Comparison of ENCODE assay signal across 18 cellular contexts in the genomic region with DNA sequence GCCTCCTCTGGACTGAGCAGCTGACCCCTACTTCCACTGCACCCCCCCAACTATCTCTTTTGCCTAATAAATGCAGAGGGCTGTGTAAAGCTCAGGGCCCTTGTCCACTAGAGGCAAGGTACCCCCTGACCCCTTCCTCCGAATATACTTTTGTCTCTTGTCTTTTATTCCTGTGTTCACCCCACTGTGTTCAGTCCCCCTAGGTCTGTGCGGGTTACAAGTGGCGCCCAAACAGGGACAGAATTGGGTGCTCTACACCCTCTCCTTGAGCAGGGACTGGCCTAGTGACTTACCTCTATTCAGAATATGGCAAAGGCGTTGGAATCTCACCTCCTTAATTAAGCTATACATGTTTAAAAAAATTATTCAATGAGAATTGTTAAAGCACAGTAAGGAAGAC. TPM values are rescaled to one million over a fixed set of nuclear protein-coding genes. Genes with fewer than 3 reads are reported as not detected.
DNase-seq lines count a peak whose midpoint lies in the region; ATAC-seq, FAIRE-seq and TF ChIP-seq lines count a peak whose summit lies in the region.
"Had no signal": no experiment of that assay in that cellular context is flagged by ENCODE, and none has a peak within 500 bp of the region (broad histone marks: within the 10 kb centered on the region; RNA-seq: fewer than 3 reads in every experiment).

No MANE protein-coding gene starts in this region.

- TF ChIP-seq EP300 in K562 (IDR thresholded peaks at IDR 0.05; ENCODE audit: low read length) (no peak), tibial nerve (IDR thresholded peaks at IDR 0.05) (no peak)

- no peak overlapping the region for H2BK120ac ChIP-seq in mesenchymal stem cell (ENCODE audit: low read depth, low read length)

- BruUV-seq in K562 (replicated peaks; lab: Mats Ljungman, UMichigan) = no TSS peak

- H3K14ac ChIP-seq in mesenchymal stem cell (ENCODE audit: low read length in 2 of 2) = no peak overlapping the region

- H3K9ac ChIP-seq in K562 (ENCODE audit: insufficient read depth in 1 of 2, low read depth in 2 of 2, low read length in 2 of 2) = no peak overlapping the region
- no peak overlapping the region for H3K9ac ChIP-seq in mesenchymal stem cell (ENCODE audit: low read length)

- H3K18ac ChIP-seq in mesenchymal stem cell (ENCODE audit: low read depth in 1 of 2, low read length in 2 of 2) = no peak overlapping the region

- H2AFZ ChIP-seq in K562 (ENCODE audit: low read depth, low read length) (no peak overlapping the region), mesenchymal stem cell (ENCODE audit: low read depth, low read length) (no peak overlapping the region)

- H3K4me2 ChIP-seq in K562 (ENCODE audit: insufficient read depth, low read length) = no peak overlapping the region
- H3K4me2 ChIP-seq in mesenchymal stem cell (ENCODE audit: low read length, poor library complexity, severe bottlenecking) = no peak overlapping the region

- no peak for ATAC-seq in K562

- WGBS in K562 (ENCODE audit: insufficient coverage, low coverage, missing lambda C conversion rate) = 21% methylated on average over 4 of the region's 4 CpGs
- WGBS in mesenchymal stem cell = 94% methylated on average over 3 of the region's 4 CpGs
- 94 to 96% methylated on average over 4 of the region's 4 CpGs for WGBS in tibial nerve, 2 donors

- no peak overlapping the region for H2AK5ac ChIP-seq in mesenchymal stem cell (ENCODE audit: low read length, severe bottlenecking)

- H3K4me3 ChIP-seq in HL-60 (replicated peaks; ENCODE audit: insufficient read depth, low read length) (no peak overlapping the region), K562 (no peak overlapping the region), mesenchymal stem cell (ENCODE audit: insufficient read depth in 1 of 2, low read depth in 1 of 2, low read length in 2 of 2) (peak overlapping the region in 1 of 2 experiments; percentile 61), tibial nerve (no peak overlapping the region)

- H3K23ac ChIP-seq in mesenchymal stem cell (ENCODE audit: low read length in 2 of 2) = no peak overlapping the region

- H2BK12ac ChIP-seq in mesenchymal stem cell (ENCODE audit: low read length in 2 of 2) = no peak overlapping the region

- H3K9me3 ChIP-seq in K562 (replicated peaks; ENCODE audit: control insufficient read depth, insufficient read depth, low read depth, low read length) (peaks cover 15% of the 10 kb centered on the region), mesenchymal stem cell (ENCODE audit: control insufficient read depth, low read length) (peaks cover 97% of the 10 kb centered on the region), tibial nerve (peaks cover 20 to 100% (median 71%) of the 10 kb centered on the region in 4 donors)

- TF ChIP-seq POLR2A in K562 (conservative IDR thresholded peaks at IDR 0.05) (no peak), tibial nerve (IDR thresholded peaks at IDR 0.05) (no peak)

- intact Hi-C loops in K562 (cut with micrococcal nuclease) = no loop called here

- H4K20me1 ChIP-seq in K562 (replicated peaks; ENCODE audit: control insufficient read depth, insufficient read depth, low read length) = no peaks in the 10 kb centered on the region

- in situ Hi-C loops in K562 (cut with MboI) = no loop called here

- no peak overlapping the region for H3K4ac ChIP-seq in mesenchymal stem cell (ENCODE audit: low read depth in 1 of 2, low read length in 2 of 2)

- H4K8ac ChIP-seq in mesenchymal stem cell (ENCODE audit: low read length) = no peak overlapping the region

- no peak for TF ChIP-seq RAD21 in K562 (CRISPR knock-in tag; conservative IDR thresholded peaks at IDR 0.05 in 1 of 2, IDR thresholded peaks at IDR 0.05 in 1 of 2)

- peaks cover 24% of the 10 kb centered on the region for H3K79me1 ChIP-seq in mesenchymal stem cell (replicated peaks; ENCODE audit: low read length, poor library complexity, severe bottlenecking)

- no peak for TF ChIP-seq CTCF in HL-60 (IDR thresholded peaks at IDR 0.05; ENCODE audit: insufficient read depth, low read length)
- TF ChIP-seq CTCF in K562 (IDR thresholded peaks at IDR 0.05 in 2 of 3, conservative IDR thresholded peaks at IDR 0.05 in 1 of 3; ENCODE audit: insufficient read depth in 2 of 3, low read depth in 1 of 3, low read length in 3 of 3) = no peak
- TF ChIP-seq CTCF in tibial nerve (IDR thresholded peaks at IDR 0.05) = no peak

- POLR2A ChIA-PET in K562 (lab: Yijun Ruan, JAX) = no interaction called here

- no peak for FAIRE-seq in K562 (lab: Jason Lieb, UNC)
- FAIRE-seq: bronchial epithelial cell had no signal

- H3K27me3 ChIP-seq in HL-60 (ENCODE audit: insufficient read depth, poor library complexity, severe bottlenecking) = no peaks in the 10 kb centered on the region
- H3K27me3 ChIP-seq in K562 (ENCODE audit: control insufficient read depth in 2 of 2, insufficient read depth in 2 of 2, low read length in 2 of 2) = no peaks in the 10 kb centered on the region
- H3K27me3 ChIP-seq in mesenchymal stem cell (ENCODE audit: control insufficient read depth in 1 of 2, insufficient read depth in 1 of 2, low read length in 2 of 2) = no peaks in the 10 kb centered on the region
- no peaks in the 10 kb centered on the region for H3K27me3 ChIP-seq in tibial nerve

- H3K79me2 ChIP-seq in K562 (ENCODE audit: control insufficient read depth, insufficient read depth, low read length) = no peaks in the 10 kb centered on the region

- H2BK5ac ChIP-seq in mesenchymal stem cell (ENCODE audit: low read depth, low read length, poor library complexity, severe bottlenecking) = no peak overlapping the region

- H3K27ac ChIP-seq in HL-60 (replicated peaks) = no peak overlapping the region
- H3K27ac ChIP-seq in K562 (ENCODE audit: extremely low read depth, low read depth, low read length) = no peak overlapping the region
- H3K27ac ChIP-seq in mesenchymal stem cell (ENCODE audit: low read length, poor library complexity, severe bottlenecking) = no peak overlapping the region
- no peak overlapping the region for H3K27ac ChIP-seq in tibial nerve
- H3K27ac ChIP-seq: 22Rv1, RWPE1 had no signal

- H3K9me1 ChIP-seq in K562 (ENCODE audit: control insufficient read depth, insufficient read depth, low read length) = no peaks in the 10 kb centered on the region

- 0 out of 3 replicates have a peak, but pooled peaks cover 2% of the 10 kb centered on the region for H3K36me3 ChIP-seq in K562 (ENCODE audit: control insufficient read depth, insufficient read depth, low read length)
- H3K36me3 ChIP-seq in mesenchymal stem cell (ENCODE audit: control insufficient read depth in 1 of 2, insufficient read depth in 2 of 2, low read depth in 1 of 2, low read length in 2 of 2) = peaks cover 48 to 80% of the 10 kb centered on the region in 2 experiments
- H3K36me3 ChIP-seq in tibial nerve = peaks cover 30 to 100% (median 78%) of the 10 kb centered on the region in 3 donors

- no peak overlapping the region for H4K91ac ChIP-seq in mesenchymal stem cell (ENCODE audit: low read length)

- DNase-seq in DMS 273 (lab: John Stamatoyannopoulos, UW; ENCODE audit: unreplicated experiment) (peak; percentile 33), DMS 273 treated with DMSO at 0.1 percent for 48 hours (lab: John Stamatoyannopoulos, UW) (no peak), HL-60 (ENCODE audit: low read depth in 1 of 2, low spot score in 1 of 2) (peak; percentile 7 to 22), K562 (ENCODE audit: extremely low read depth in 1 of 4, low spot score in 3 of 4) (peak in 1 of 4 experiments; percentile 32), mesenchymal stem cell (peak; percentile 41), NCI-H1694 (lab: John Stamatoyannopoulos, UW) (no peak), tibial nerve (ENCODE audit: low spot score in 2 of 2) (no peak), NCI-H2196 (lab: John Stamatoyannopoulos, UW; ENCODE audit: unreplicated experiment) (no peak)
- DNase-seq: activated T-cell treated with anti-CD3 and anti-CD28 coated beads, Interleukin-2, amount 50 U/mL, for 48 hours; DMS153; kidney glomerular epithelial cell; NCI-H2081 treated with DMSO at 0.1 percent for 48 hours; nucleus accumbens; stimulated activated CD4-positive, alpha-beta T cell treated with anti-CD3 and anti-CD28 coated beads, Interleukin-2, amount 100 ng/mL, for 24 hours; stimulated activated naive CD4-positive, alpha-beta T cell treated with Interleukin-2 at 50 U/mL for 16 hours had no signal

- H2BK15ac ChIP-seq in mesenchymal stem cell (ENCODE audit: low read depth, poor library complexity, severe bottlenecking) = no peak overlapping the region

- no peaks in the 10 kb centered on the region for H3K4me1 ChIP-seq in K562 (replicated peaks in 1 of 2; ENCODE audit: control insufficient read depth in 2 of 2, insufficient read depth in 2 of 2, low read length in 2 of 2)
- H3K4me1 ChIP-seq in mesenchymal stem cell (ENCODE audit: control insufficient read depth, insufficient read depth, low read depth, low read length) = no peaks in the 10 kb centered on the region
- H3K4me1 ChIP-seq in tibial nerve = no peaks in the 10 kb centered on the region

- CTCF ChIA-PET in K562 (lab: Yijun Ruan, JAX; ENCODE audit: low intra/inter-chr PET ratio) = no interaction called here

RNA-seq across cellular contexts. Expression of gene ZNF350, which starts 15.0 kb away (rescaled TPM):
- 2.4 and 5.7 TPM in 2 replicates for total RNA-seq in K562 (2011; cell fraction: chromatin; rRNA removed; ENCODE audit: low replicate concordance)
- 1.8 and 2.5 TPM in 2 replicates for total RNA-seq in K562 (2011; cell fraction: nucleolus; rRNA removed)
- total RNA-seq in K562 (2011; cell fraction: nucleoplasm; rRNA removed) = 3.5 and 5.0 TPM in 2 replicates
- 1.8 TPM in 2 replicates for total RNA-seq in K562 (2014; rRNA removed)
- total RNA-seq in K562 (2014; rRNA removed; fragmentation: Illumina TruSeq; extraction: Trizol) = 3.4 and 4.9 TPM in 2 replicates
- total RNA-seq in K562 (2015; rRNA removed; fragmentation: Illumina TruSeq; extraction: Trizol) = 3.0 and 3.1 TPM in 2 replicates
- 2.0 and 2.9 TPM in 2 replicates for total RNA-seq in K562 (2021)
- polyA plus RNA-seq in K562 (2011; rRNA removed) = 1.9 and 3.5 TPM in 2 replicates
- polyA plus RNA-seq in K562 (2011; cell fraction: cytosol; rRNA removed) = 0.10 and 1.2 TPM in 2 replicates
- 0.87 and 2.2 TPM in 2 replicates for polyA plus RNA-seq in K562 (2011; cell fraction: nucleus; rRNA removed)
- 1.9 and 2.9 TPM in 2 replicates for polyA plus RNA-seq in K562 (2012)
- polyA plus RNA-seq in K562 (2014; fragmentation: Illumina TruSeq; extraction: Trizol) = 2.9 TPM in 2 replicates
- polyA plus RNA-seq in K562 (2014; fragmentation: Nextera tagmentation; extraction: Ambion mirVana) = 1 to 10 TPM; 3.4 to 4.8 TPM
- 1.6 and 1.7 TPM in 2 replicates for polyA plus RNA-seq in K562 (2014; rRNA removed)
- polyA minus RNA-seq in K562 (2011; rRNA and poly(A)+ RNA removed) = 2.3 and 7.2 TPM in 2 replicates
- polyA minus RNA-seq in K562 (2011; cell fraction: cytosol; rRNA and poly(A)+ RNA removed) = 1.0 and 1.1 TPM in 2 replicates
- polyA minus RNA-seq in K562 (2011; cell fraction: nucleus; rRNA and poly(A)+ RNA removed) = 1.1 and 3.6 TPM in 2 replicates
- 3.7 TPM for polyA plus RNA-seq in mesenchymal stem cell (2013, experiment 1 of 2)
- 3.6 TPM for polyA plus RNA-seq in mesenchymal stem cell (2013, experiment 2 of 2)
- 10 to 100 TPM in 2 of 4 donors, 1 to 10 TPM in 2; 7.2 to 16.7 (median 9.9) TPM for total RNA-seq in tibial nerve

RNA-seq across cellular contexts. Expression of gene ZNF615, which starts 36.4 kb away (rescaled TPM):
- total RNA-seq in K562 (2011; cell fraction: chromatin; rRNA removed; ENCODE audit: low replicate concordance) = 7.8 and 13.9 TPM in 2 replicates
- total RNA-seq in K562 (2011; cell fraction: nucleolus; rRNA removed) = 5.3 and 6.4 TPM in 2 replicates
- total RNA-seq in K562 (2011; cell fraction: nucleoplasm; rRNA removed) = 7.0 and 7.1 TPM in 2 replicates
- 1.2 and 4.4 TPM in 2 replicates for total RNA-seq in K562 (2014; rRNA removed)
- 3.8 and 4.7 TPM in 2 replicates for total RNA-seq in K562 (2014; rRNA removed; fragmentation: Illumina TruSeq; extraction: Trizol)
- 2.2 and 2.9 TPM in 2 replicates for total RNA-seq in K562 (2015; rRNA removed; fragmentation: Illumina TruSeq; extraction: Trizol)
- total RNA-seq in K562 (2021) = 2.2 and 3.0 TPM in 2 replicates
- 0.69 and 2.7 TPM in 2 replicates for polyA plus RNA-seq in K562 (2011; rRNA removed)
- 0.18 and 0.95 TPM in 2 replicates for polyA plus RNA-seq in K562 (2011; cell fraction: cytosol; rRNA removed)
- polyA plus RNA-seq in K562 (2011; cell fraction: nucleus; rRNA removed) = 0.29 and 2.6 TPM in 2 replicates
- 1.8 and 2.3 TPM in 2 replicates for polyA plus RNA-seq in K562 (2012)
- polyA plus RNA-seq in K562 (2014; fragmentation: Illumina TruSeq; extraction: Trizol) = 2.1 and 2.4 TPM in 2 replicates
- 1 to 10 TPM; 1.2 to 1.8 TPM for polyA plus RNA-seq in K562 (2014; fragmentation: Nextera tagmentation; extraction: Ambion mirVana)
- polyA plus RNA-seq in K562 (2014; rRNA removed) = 2.3 and 2.7 TPM in 2 replicates
- 1.5 and 9.2 TPM in 2 replicates for polyA minus RNA-seq in K562 (2011; rRNA and poly(A)+ RNA removed)
- polyA minus RNA-seq in K562 (2011; cell fraction: cytosol; rRNA and poly(A)+ RNA removed) = 3.1 TPM in 1 of 2 replicates, not detected in the other
- polyA minus RNA-seq in K562 (2011; cell fraction: nucleus; rRNA and poly(A)+ RNA removed) = 1.1 and 4.4 TPM in 2 replicates
- 3.2 TPM for polyA plus RNA-seq in mesenchymal stem cell (2013, experiment 1 of 2)
- polyA plus RNA-seq in mesenchymal stem cell (2013, experiment 2 of 2) = 3.5 TPM
- 10 to 100 TPM; 15.3 to 29.6 (median 21.6) TPM for total RNA-seq in tibial nerve

RNA-seq across cellular contexts. Expression of gene ZNF613, which starts 44.4 kb away (rescaled TPM):
- 6.8 and 8.0 TPM in 2 replicates for total RNA-seq in K562 (2011; cell fraction: chromatin; rRNA removed; ENCODE audit: low replicate concordance)
- total RNA-seq in K562 (2011; cell fraction: nucleolus; rRNA removed) = 3.9 and 4.3 TPM in 2 replicates
- total RNA-seq in K562 (2011; cell fraction: nucleoplasm; rRNA removed) = 4.8 and 5.1 TPM in 2 replicates
- 2.4 and 2.8 TPM in 2 replicates for total RNA-seq in K562 (2014; rRNA removed)
- total RNA-seq in K562 (2014; rRNA removed; fragmentation: Illumina TruSeq; extraction: Trizol) = 4.4 and 5.3 TPM in 2 replicates
- total RNA-seq in K562 (2015; rRNA removed; fragmentation: Illumina TruSeq; extraction: Trizol) = 2.8 and 3.7 TPM in 2 replicates
- 1.7 and 2.4 TPM in 2 replicates for total RNA-seq in K562 (2021)
- polyA plus RNA-seq in K562 (2011; rRNA removed) = 1.8 and 2.7 TPM in 2 replicates
- polyA plus RNA-seq in K562 (2011; cell fraction: cytosol; rRNA removed) = 1.3 and 1.7 TPM in 2 replicates
- polyA plus RNA-seq in K562 (2011; cell fraction: nucleus; rRNA removed) = 1.6 and 1.7 TPM in 2 replicates
- 2.4 and 2.5 TPM in 2 replicates for polyA plus RNA-seq in K562 (2012)
- 2.4 and 2.7 TPM in 2 replicates for polyA plus RNA-seq in K562 (2014; fragmentation: Illumina TruSeq; extraction: Trizol)
- 1 to 10 TPM; 2.3 to 4.5 TPM for polyA plus RNA-seq in K562 (2014; fragmentation: Nextera tagmentation; extraction: Ambion mirVana)
- 2.1 and 2.3 TPM in 2 replicates for polyA plus RNA-seq in K562 (2014; rRNA removed)
- 7.2 and 7.4 TPM in 2 replicates for polyA minus RNA-seq in K562 (2011; rRNA and poly(A)+ RNA removed)
- polyA minus RNA-seq in K562 (2011; cell fraction: cytosol; rRNA and poly(A)+ RNA removed) = 1.4 and 4.5 TPM in 2 replicates
- polyA minus RNA-seq in K562 (2011; cell fraction: nucleus; rRNA and poly(A)+ RNA removed) = 2.6 and 7.3 TPM in 2 replicates
- 2.5 TPM for polyA plus RNA-seq in mesenchymal stem cell (2013, experiment 1 of 2)
- 2.1 TPM for polyA plus RNA-seq in mesenchymal stem cell (2013, experiment 2 of 2)
- 1 to 10 TPM; 5.9 to 8.5 (median 7.5) TPM for total RNA-seq in tibial nerve

RNA-seq across cellular contexts. Expression of gene ZNF614, which starts 56.6 kb away (rescaled TPM):
- 8.1 and 17.4 TPM in 2 replicates for total RNA-seq in K562 (2011; cell fraction: chromatin; rRNA removed; ENCODE audit: low replicate concordance)
- total RNA-seq in K562 (2011; cell fraction: nucleolus; rRNA removed) = 5.3 and 6.6 TPM in 2 replicates
- 8.9 and 9.9 TPM in 2 replicates for total RNA-seq in K562 (2011; cell fraction: nucleoplasm; rRNA removed)
- total RNA-seq in K562 (2014; rRNA removed) = 7.4 and 11.4 TPM in 2 replicates
- 16.3 and 18.7 TPM in 2 replicates for total RNA-seq in K562 (2014; rRNA removed; fragmentation: Illumina TruSeq; extraction: Trizol)
- total RNA-seq in K562 (2015; rRNA removed; fragmentation: Illumina TruSeq; extraction: Trizol) = 10.3 and 10.6 TPM in 2 replicates
- 11.7 and 11.9 TPM in 2 replicates for total RNA-seq in K562 (2021)
- 8.6 and 13.6 TPM in 2 replicates for polyA plus RNA-seq in K562 (2011; rRNA removed)
- polyA plus RNA-seq in K562 (2011; cell fraction: cytosol; rRNA removed) = 3.7 and 4.1 TPM in 2 replicates
- 5.6 and 6.4 TPM in 2 replicates for polyA plus RNA-seq in K562 (2011; cell fraction: nucleus; rRNA removed)
- polyA plus RNA-seq in K562 (2012) = 5.9 and 6.5 TPM in 2 replicates
- 10.9 and 12.3 TPM in 2 replicates for polyA plus RNA-seq in K562 (2014; fragmentation: Illumina TruSeq; extraction: Trizol)
- 1 to 10 TPM; 7.2 to 9.4 TPM for polyA plus RNA-seq in K562 (2014; fragmentation: Nextera tagmentation; extraction: Ambion mirVana)
- polyA plus RNA-seq in K562 (2014; rRNA removed) = 4.9 and 6.0 TPM in 2 replicates
- 15.6 and 19.2 TPM in 2 replicates for polyA minus RNA-seq in K562 (2011; rRNA and poly(A)+ RNA removed)
- polyA minus RNA-seq in K562 (2011; cell fraction: cytosol; rRNA and poly(A)+ RNA removed) = 4.9 and 7.1 TPM in 2 replicates
- 4.8 and 8.2 TPM in 2 replicates for polyA minus RNA-seq in K562 (2011; cell fraction: nucleus; rRNA and poly(A)+ RNA removed)
- 4.3 TPM for polyA plus RNA-seq in mesenchymal stem cell (2013, experiment 1 of 2)
- 4.2 TPM for polyA plus RNA-seq in mesenchymal stem cell (2013, experiment 2 of 2)
- total RNA-seq in tibial nerve = 1 to 10 TPM; 4.7 to 8.3 (median 6.0) TPM

Comparison
In these comparisons a context has a peak if more than half of its experiments do, and no peak if none do; other contexts are left out.
1. DNase-seq: peak in DMS 273 (single experiment), HL-60 (2 of 2) and mesenchymal stem cell (single experiment); none in DMS 273 treated with DMSO at 0.1 percent for 48 hours (single experiment), NCI-H1694 (single experiment), tibial nerve (0 of 2) and NCI-H2196 (single experiment).